In the genomic region with DNA sequence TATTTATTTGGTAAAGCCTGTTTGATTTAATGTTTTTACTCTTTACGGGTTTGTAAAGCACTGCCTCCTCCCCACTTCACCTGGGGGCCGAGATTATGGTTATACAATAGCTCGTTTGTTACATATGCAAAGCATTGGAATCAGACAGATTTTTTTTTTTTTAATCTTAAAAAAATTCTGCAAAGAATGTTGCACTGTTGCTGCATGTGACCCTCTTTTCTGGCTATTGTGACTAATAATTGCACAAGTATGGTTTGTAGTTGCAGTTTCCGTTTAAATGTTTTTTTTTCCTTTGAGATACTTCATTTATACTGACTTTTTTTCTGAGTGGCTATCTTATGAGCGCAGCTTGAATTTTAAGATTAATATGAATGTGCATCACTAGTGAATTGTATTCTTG, we compare ENCODE assay signal across 21 cellular contexts.
DNase-seq lines count a peak whose midpoint lies in the region; ATAC-seq and TF ChIP-seq lines count a peak whose summit lies in the region.
"Had no signal": no experiment of that assay in that cellular context is flagged by ENCODE, and none has a peak within 500 bp of the region (broad histone marks: within the 10 kb centered on the region; RNA-seq: fewer than 3 reads in every experiment).

No MANE protein-coding gene starts in this region.

- peaks cover 10% of the 10 kb centered on the region for H3K4me1 ChIP-seq in smooth muscle cell (ENCODE audit: low read depth)
- H3K4me1 ChIP-seq: BLaER1 treated with 17β-estradiol and CSF1 and Interleukin-3, amounts not matched to agents 10 nM and 100 nM had no signal

- peaks cover 57% of the 10 kb centered on the region for H3K4me1 Mint-ChIP-seq in activated CD8-positive, alpha-beta T cell treated with anti-CD3 and anti-CD28 coated beads for 36 hours (ENCODE audit: low read depth)
- H3K4me1 Mint-ChIP-seq in activated CD8-positive, alpha-beta T cell treated with anti-CD3 and anti-CD28 coated beads, Interleukin-2, amount 10 ng/mL, durations not matched to agents 7 days and 5 days (ENCODE audit: low read depth) = peaks cover 26% of the 10 kb centered on the region
- H3K4me1 Mint-ChIP-seq in memory B cell = peaks cover 37% of the 10 kb centered on the region

- no peaks in the 10 kb centered on the region for H3K9me3 Mint-ChIP-seq in activated CD8-positive, alpha-beta T cell treated with anti-CD3 and anti-CD28 coated beads for 36 hours
- no peaks in the 10 kb centered on the region for H3K9me3 Mint-ChIP-seq in activated CD8-positive, alpha-beta T cell treated with anti-CD3 and anti-CD28 coated beads, Interleukin-2, amount 10 ng/mL, durations not matched to agents 7 days and 5 days (ENCODE audit: insufficient read depth)
- no peaks in the 10 kb centered on the region for H3K9me3 Mint-ChIP-seq in memory B cell
- H3K9me3 Mint-ChIP-seq: CD4-positive, alpha-beta memory T cell; GM23338 had no signal

- no peaks in the 10 kb centered on the region for H3K79me2 ChIP-seq in smooth muscle cell (ENCODE audit: low read depth)

- TF ChIP-seq CTCF in activated CD8-positive, alpha-beta T cell treated with anti-CD3 and anti-CD28 coated beads for 36 hours (IDR thresholded peaks at IDR 0.05) = no peak
- TF ChIP-seq CTCF in smooth muscle cell (IDR thresholded peaks at IDR 0.05; ENCODE audit: borderline replicate concordance, insufficient read depth, poor library complexity, severe bottlenecking) = no peak

- H2AFZ ChIP-seq in smooth muscle cell (ENCODE audit: low read depth) = no peak overlapping the region
- H2AFZ ChIP-seq: GM23338 had no signal

- H3K9me3 ChIP-seq in smooth muscle cell (replicated peaks; ENCODE audit: low read depth) = no peaks in the 10 kb centered on the region

- H3F3A ChIP-seq in smooth muscle cell (ENCODE audit: low read depth) = peaks cover 14% of the 10 kb centered on the region

- H3K27ac ChIP-seq in smooth muscle cell (ENCODE audit: low read depth) = no peak overlapping the region
- H3K27ac ChIP-seq: BLaER1 treated with 17β-estradiol and CSF1 and Interleukin-3, amounts not matched to agents 10 nM and 100 nM had no signal

- H3K4me3 Mint-ChIP-seq in activated CD8-positive, alpha-beta T cell treated with anti-CD3 and anti-CD28 coated beads for 36 hours = no peak overlapping the region
- H3K4me3 Mint-ChIP-seq in activated CD8-positive, alpha-beta T cell treated with anti-CD3 and anti-CD28 coated beads, Interleukin-2, amount 10 ng/mL, durations not matched to agents 7 days and 5 days = no peak overlapping the region
- no peak overlapping the region for H3K4me3 Mint-ChIP-seq in memory B cell
- H3K4me3 Mint-ChIP-seq: CD4-positive, alpha-beta memory T cell; GM23338 had no signal

- peaks cover 20% of the 10 kb centered on the region for H3K36me3 Mint-ChIP-seq in activated CD8-positive, alpha-beta T cell treated with anti-CD3 and anti-CD28 coated beads for 36 hours (ENCODE audit: low read depth)
- H3K36me3 Mint-ChIP-seq in activated CD8-positive, alpha-beta T cell treated with anti-CD3 and anti-CD28 coated beads, Interleukin-2, amount 10 ng/mL, durations not matched to agents 7 days and 5 days (ENCODE audit: low read depth) = peaks cover 20% of the 10 kb centered on the region
- H3K36me3 Mint-ChIP-seq in memory B cell = peaks cover 41% of the 10 kb centered on the region

- 94% methylated on average over 5 of the region's 5 CpGs for WGBS in smooth muscle cell (ENCODE audit: low lambda C conversion rate)

- intact Hi-C loops in activated CD8-positive, alpha-beta T cell treated with anti-CD3 and anti-CD28 coated beads for 36 hours (cut with micrococcal nuclease) = no loop called here

- no peak overlapping the region for H3K4me2 ChIP-seq in smooth muscle cell
- H3K4me2 ChIP-seq: BLaER1 treated with 17β-estradiol and CSF1 and Interleukin-3, amounts not matched to agents 10 nM and 100 nM; GM23338 had no signal

- CTCF ChIA-PET in activated CD8-positive, alpha-beta T cell treated with anti-CD3 and anti-CD28 coated beads for 36 hours (lab: Charles Lee) = no interaction called here
- CTCF ChIA-PET in activated CD8-positive, alpha-beta T cell treated with anti-CD3 and anti-CD28 coated beads, Interleukin-2, amount 10 ng/mL, durations not matched to agents 7 days and 5 days (lab: Charles Lee) = interaction anchor here (0.6 kb wide), 1 partner anchor 19 kb away, joined by 3 read pairs; no protein-coding TSS in a partner anchor

- no peaks in the 10 kb centered on the region for H3K36me3 ChIP-seq in smooth muscle cell (ENCODE audit: low read depth)

- no peak overlapping the region for H3K9ac ChIP-seq in smooth muscle cell (ENCODE audit: low read depth)
- H3K9ac ChIP-seq: BLaER1 treated with 17β-estradiol and CSF1 and Interleukin-3, amounts not matched to agents 10 nM and 100 nM had no signal

- H4K20me1 ChIP-seq in smooth muscle cell (ENCODE audit: low read depth) = peaks cover 99% of the 10 kb centered on the region

- no peak overlapping the region for H3K4me3 ChIP-seq in smooth muscle cell
- H3K4me3 ChIP-seq: BLaER1 treated with 17β-estradiol and CSF1 and Interleukin-3, amounts not matched to agents 10 nM and 100 nM; GM23338 had no signal

- no peaks in the 10 kb centered on the region for H3K27me3 Mint-ChIP-seq in activated CD8-positive, alpha-beta T cell treated with anti-CD3 and anti-CD28 coated beads for 36 hours
- no peaks in the 10 kb centered on the region for H3K27me3 Mint-ChIP-seq in activated CD8-positive, alpha-beta T cell treated with anti-CD3 and anti-CD28 coated beads, Interleukin-2, amount 10 ng/mL, durations not matched to agents 7 days and 5 days (ENCODE audit: low read depth)
- no peaks in the 10 kb centered on the region for H3K27me3 Mint-ChIP-seq in memory B cell
- H3K27me3 Mint-ChIP-seq: CD4-positive, alpha-beta memory T cell had no signal

- POLR2A ChIA-PET in activated CD8-positive, alpha-beta T cell treated with anti-CD3 and anti-CD28 coated beads for 36 hours (lab: Charles Lee) = interaction anchor here (0.8 kb wide), 1 partner anchor 50 kb away, joined by 3 read pairs; no protein-coding TSS in a partner anchor
- POLR2A ChIA-PET in activated CD8-positive, alpha-beta T cell treated with anti-CD3 and anti-CD28 coated beads, Interleukin-2, amount 10 ng/mL, durations not matched to agents 7 days and 5 days (lab: Charles Lee) = no interaction called here

- peaks cover 26% of the 10 kb centered on the region for H3K27me3 ChIP-seq in smooth muscle cell (ENCODE audit: low read depth)
- H3K27me3 ChIP-seq: BLaER1 treated with 17β-estradiol and CSF1 and Interleukin-3, amounts not matched to agents 10 nM and 100 nM had no signal

- no peak for ATAC-seq in activated CD8-positive, alpha-beta T cell treated with anti-CD3 and anti-CD28 coated beads for 36 hours
- no peak for ATAC-seq in activated CD8-positive, alpha-beta T cell treated with anti-CD3 and anti-CD28 coated beads, Interleukin-2, amount 10 ng/mL, durations not matched to agents 7 days and 5 days
- ATAC-seq in memory B cell (ENCODE audit: low read depth) = no peak
- ATAC-seq: GM23338, Panc1 had no signal

- peak overlapping the region; percentile 8 for H3K27ac Mint-ChIP-seq in activated CD8-positive, alpha-beta T cell treated with anti-CD3 and anti-CD28 coated beads for 36 hours
- H3K27ac Mint-ChIP-seq in activated CD8-positive, alpha-beta T cell treated with anti-CD3 and anti-CD28 coated beads, Interleukin-2, amount 10 ng/mL, durations not matched to agents 7 days and 5 days = no peak overlapping the region
- H3K27ac Mint-ChIP-seq in memory B cell = peak overlapping the region; percentile 65

- DNase-seq in activated CD8-positive, alpha-beta T cell treated with anti-CD3 and anti-CD28 coated beads for 36 hours = no peak
- no peak for DNase-seq in activated CD8-positive, alpha-beta T cell treated with anti-CD3 and anti-CD28 coated beads, Interleukin-2, amount 10 ng/mL, durations not matched to agents 7 days and 5 days
- peak; percentile 66 for DNase-seq in NCI-H1048 (lab: John Stamatoyannopoulos, UW)
- peak; percentile 20 for DNase-seq in amniotic epithelial cell (ENCODE audit: low read depth)
- no peak for DNase-seq in memory B cell (ENCODE audit: low spot score in 2 of 2)
- DNase-seq in smooth muscle cell (lab: John Stamatoyannopoulos, UW; ENCODE audit: unreplicated experiment) = no peak
- DNase-seq in D341Med (ENCODE audit: low spot score) = no peak
- DNase-seq: 8988T; Calu3; CD4-positive, alpha-beta memory T cell; HCEC 1CT; KG1; NCI-H146; NCI-H2029; NCI-H2227 treated with DMSO at 0.1 percent for 48 hours; NCI-H510A; NCI-H774; SIG-M5 had no signal

Comparison
In these comparisons a context has a peak if more than half of its experiments do, and no peak if none do; other contexts are left out.
1. DNase-seq: peak in NCI-H1048 (single experiment) and amniotic epithelial cell (single experiment); none in activated CD8-positive, alpha-beta T cell treated with anti-CD3 and anti-CD28 coated beads for 36 hours (single experiment), activated CD8-positive, alpha-beta T cell treated with anti-CD3 and anti-CD28 coated beads, Interleukin-2, amount 10 ng/mL, durations not matched to agents 7 days and 5 days (single experiment), memory B cell (0 of 2), smooth muscle cell (single experiment) and D341Med (single experiment).